ENCODE assay signal across 11 cellular contexts in genomic region chr7:18521945-18522566, GRCh38. TPM values are rescaled to one million over a fixed set of nuclear protein-coding genes. Genes with fewer than 3 reads are reported as not detected.
DNase-seq lines count a peak whose midpoint lies in the region; ATAC-seq and TF ChIP-seq lines count a peak whose summit lies in the region.
"Had no signal": no experiment of that assay in that cellular context is flagged by ENCODE, and none has a peak within 500 bp of the region (broad histone marks: within the 10 kb centered on the region; RNA-seq: fewer than 3 reads in every experiment).

No MANE protein-coding gene starts in this region.

- TF ChIP-seq CTCF in CD8-positive, alpha-beta T cell (IDR thresholded peaks at IDR 0.05), result no peak

- no peaks in the 10 kb centered on the region for H3K9me3 Mint-ChIP-seq in CD8-positive, alpha-beta T cell
- H3K9me3 Mint-ChIP-seq in activated T-helper 17 cell treated with anti-CD3 and anti-CD28 coated beads, Interleukin-2, amount 50 U/mL, for 72 hours, result peaks cover 10% of the 10 kb centered on the region

- POLR2A ChIA-PET in CD8-positive, alpha-beta T cell (lab: Charles Lee), result no interaction called here

- CTCF ChIA-PET in CD8-positive, alpha-beta T cell (lab: Charles Lee), result no interaction called here

- H3K4me3 ChIP-seq in CD8-positive, alpha-beta T cell (ENCODE audit: low read depth, low read length), result no peak overlapping the region

- ATAC-seq in CD8-positive, alpha-beta T cell, result peak; percentile 23
- ATAC-seq in GM19351 (IDR thresholded peaks at IDR 0.05; ENCODE audit: unreplicated experiment) (peak; percentile 61), HG03135 (IDR thresholded peaks at IDR 0.05; ENCODE audit: unreplicated experiment) (peak; percentile 66)
- ATAC-seq in activated T-helper 17 cell treated with anti-CD3 and anti-CD28 coated beads, Interleukin-2, amount 50 U/mL, for 72 hours (replicated peaks), result peak; percentile 59

- H3K36me3 ChIP-seq in CD8-positive, alpha-beta T cell (ENCODE audit: insufficient read depth, low read length), result no peaks in the 10 kb centered on the region

- in situ Hi-C loops in KBM-7 (cut with MboI; ENCODE audit: low pct_unique_long_range_greater_than_20kb, low sequenced_read_pairs), result no loop called here

- no peak overlapping the region for H3K4me3 Mint-ChIP-seq in CD8-positive, alpha-beta T cell
- no peak overlapping the region for H3K4me3 Mint-ChIP-seq in activated T-helper 17 cell treated with anti-CD3 and anti-CD28 coated beads, Interleukin-2, amount 50 U/mL, for 72 hours
- H3K4me3 Mint-ChIP-seq: CD4-positive, alpha-beta memory T cell had no signal

- no peaks in the 10 kb centered on the region for H3K27me3 Mint-ChIP-seq in CD8-positive, alpha-beta T cell (ENCODE audit: low read depth)
- peaks cover 3% of the 10 kb centered on the region for H3K27me3 Mint-ChIP-seq in activated T-helper 17 cell treated with anti-CD3 and anti-CD28 coated beads, Interleukin-2, amount 50 U/mL, for 72 hours
- H3K27me3 Mint-ChIP-seq: CD4-positive, alpha-beta memory T cell had no signal

- H3K27ac Mint-ChIP-seq in CD8-positive, alpha-beta T cell, result no peak overlapping the region
- no peak overlapping the region for H3K27ac Mint-ChIP-seq in activated T-helper 17 cell treated with anti-CD3 and anti-CD28 coated beads, Interleukin-2, amount 50 U/mL, for 72 hours
- H3K27ac Mint-ChIP-seq: CD4-positive, alpha-beta memory T cell had no signal

- no peaks in the 10 kb centered on the region for H3K4me1 ChIP-seq in CD8-positive, alpha-beta T cell (ENCODE audit: insufficient read depth, low read length)

- H3K9me3 ChIP-seq in CD8-positive, alpha-beta T cell (ENCODE audit: low read length), result no peaks in the 10 kb centered on the region

- no peak overlapping the region for H3K27ac ChIP-seq in CD8-positive, alpha-beta T cell (ENCODE audit: low read depth, low read length)

- intact Hi-C loops in CD8-positive, alpha-beta T cell (cut with DNase I, micrococcal nuclease), result no loop called here

- DNase-seq in CD8-positive, alpha-beta T cell, result no peak
- no peak for DNase-seq in KBM-7
- DNase-seq in HuH-7.5 (ENCODE audit: low spot score), result no peak
- no peak for DNase-seq in NCI-H748 (lab: John Stamatoyannopoulos, UW; ENCODE audit: unreplicated experiment)
- DNase-seq in pons (ENCODE audit: low spot score), result no peak
- DNase-seq: CD4-positive, alpha-beta memory T cell; HCEC 1CT; T1000 had no signal

- H3K4me1 Mint-ChIP-seq in CD8-positive, alpha-beta T cell (ENCODE audit: low read depth), result no peaks in the 10 kb centered on the region
- no peaks in the 10 kb centered on the region for H3K4me1 Mint-ChIP-seq in activated T-helper 17 cell treated with anti-CD3 and anti-CD28 coated beads, Interleukin-2, amount 50 U/mL, for 72 hours
- H3K4me1 Mint-ChIP-seq: CD4-positive, alpha-beta memory T cell had no signal

- H3K27me3 ChIP-seq in CD8-positive, alpha-beta T cell (ENCODE audit: insufficient read depth, low read length), result no peaks in the 10 kb centered on the region

- H3K36me3 Mint-ChIP-seq in CD8-positive, alpha-beta T cell, result no peaks in the 10 kb centered on the region
- H3K36me3 Mint-ChIP-seq in activated T-helper 17 cell treated with anti-CD3 and anti-CD28 coated beads, Interleukin-2, amount 50 U/mL, for 72 hours (ENCODE audit: low read depth), result no peaks in the 10 kb centered on the region
- H3K36me3 Mint-ChIP-seq: CD4-positive, alpha-beta memory T cell had no signal

RNA-seq across cellular contexts. Expression of gene HDAC9, which starts 26.5 kb away (rescaled TPM):
- under 1 TPM; 0.89 to 0.95 TPM for total RNA-seq in CD8-positive, alpha-beta T cell
- total RNA-seq in activated T-helper 17 cell treated with anti-CD3 and anti-CD28 coated beads, Interleukin-2, amount 50 U/mL, for 72 hours, result 1 to 10 TPM; 1.4 to 4.0 TPM
